Comparison of ENCODE assay signal across 8 cellular contexts in genomic region chr2:69437751-69438154, GRCh38. TPM values are rescaled to one million over a fixed set of nuclear protein-coding genes. Genes with fewer than 3 reads are reported as not detected.
A peak's percentile ranks its signal among the peaks of the same experiment; 100 is the strongest.
DNase-seq lines count a peak whose midpoint lies in the region; ATAC-seq and FAIRE-seq lines count a peak whose summit lies in the region.

No MANE protein-coding gene starts in this region.

- H3K9ac ChIP-seq in BLaER1 treated with 17β-estradiol and CSF1 and Interleukin-3, amounts not matched to agents 10 nM and 100 nM, result peak overlapping the region; percentile 87 to 96 (median 92)

- H3K4me2 ChIP-seq in BLaER1 treated with 17β-estradiol and CSF1 and Interleukin-3, amounts not matched to agents 10 nM and 100 nM, result peak overlapping the region; percentile 76 to 89 (median 81)

- H4K20me1 ChIP-seq in BLaER1 treated with 17β-estradiol and CSF1 and Interleukin-3, amounts not matched to agents 10 nM and 100 nM, result no peaks in the 10 kb centered on the region

- H3K4me1 Mint-ChIP-seq in stimulated activated effector memory CD8-positive, alpha-beta T cell treated with anti-CD3 and anti-CD28 coated beads, Interleukin-12 subunit alpha, Interleukin-12 subunit beta, amount 100 ng/mL, for 72 hours, result peaks cover 18% of the 10 kb centered on the region

- H3K4me3 ChIP-seq in BLaER1 treated with 17β-estradiol and CSF1 and Interleukin-3, amounts not matched to agents 10 nM and 100 nM, result peak overlapping the region; percentile 64 to 88 (median 80)
- peak overlapping the region; percentile 94 for H3K4me3 ChIP-seq in iPS-18c (ENCODE audit: insufficient read depth, low read depth, low read length)

- H3K36me3 ChIP-seq in BLaER1 treated with 17β-estradiol and CSF1 and Interleukin-3, amounts not matched to agents 10 nM and 100 nM, result peaks cover 0 to 3% (median 0%) of the 10 kb centered on the region in 11 experiments; a peak in 1 of 22 replicates

- FAIRE-seq in RCC 7860 (lab: Jason Lieb, UNC), result no peak

- 43 to 48% (median 45%) methylated on average over 7 of the region's 7 CpGs for WGBS in adipose tissue, 3 donors

- DNase-seq in stimulated activated effector memory CD8-positive, alpha-beta T cell treated with anti-CD3 and anti-CD28 coated beads, Interleukin-12 subunit alpha, Interleukin-12 subunit beta, amount 100 ng/mL, for 72 hours (ENCODE audit: low spot score in 2 of 2), result peak in 1 of 2 donors; percentile 6
- no peak for DNase-seq in RCC 7860 (ENCODE audit: low spot score)
- DNase-seq in COLO829 (ENCODE audit: low spot score), result no peak

- H3K36me3 Mint-ChIP-seq in stimulated activated effector memory CD8-positive, alpha-beta T cell treated with anti-CD3 and anti-CD28 coated beads, Interleukin-12 subunit alpha, Interleukin-12 subunit beta, amount 100 ng/mL, for 72 hours, result no peaks in the 10 kb centered on the region

- H3K27ac ChIP-seq in BLaER1 treated with 17β-estradiol and CSF1 and Interleukin-3, amounts not matched to agents 10 nM and 100 nM, result peak overlapping the region; percentile 85 to 94 (median 91)
- H3K27ac ChIP-seq in adipose tissue (ENCODE audit: low read depth, low read length), result peak overlapping the region; percentile 60

- H3K4me3 Mint-ChIP-seq in stimulated activated effector memory CD8-positive, alpha-beta T cell treated with anti-CD3 and anti-CD28 coated beads, Interleukin-12 subunit alpha, Interleukin-12 subunit beta, amount 100 ng/mL, for 72 hours, result peak overlapping the region; percentile 82

- H3K27me3 ChIP-seq in BLaER1 treated with 17β-estradiol and CSF1 and Interleukin-3, amounts not matched to agents 10 nM and 100 nM, result no peaks in the 10 kb centered on the region

- peaks cover 8 to 18% (median 12%) of the 10 kb centered on the region in 11 experiments; a peak in 20 of 22 replicates for H3K9me3 ChIP-seq in BLaER1 treated with 17β-estradiol and CSF1 and Interleukin-3, amounts not matched to agents 10 nM and 100 nM (replicated peaks in 1 of 11)
- H3K9me3 ChIP-seq in iPS-18c (ENCODE audit: control insufficient read depth, insufficient read depth, low read length), result peaks cover 2% of the 10 kb centered on the region

- peaks cover 19 to 32% (median 21%) of the 10 kb centered on the region in 10 experiments for H3K4me1 ChIP-seq in BLaER1 treated with 17β-estradiol and CSF1 and Interleukin-3, amounts not matched to agents 10 nM and 100 nM

- H3K9me3 Mint-ChIP-seq in stimulated activated effector memory CD8-positive, alpha-beta T cell treated with anti-CD3 and anti-CD28 coated beads, Interleukin-12 subunit alpha, Interleukin-12 subunit beta, amount 100 ng/mL, for 72 hours, result no peaks in the 10 kb centered on the region

- ATAC-seq in HG03159 (IDR thresholded peaks at IDR 0.05; ENCODE audit: unreplicated experiment), result peak; percentile 11
- ATAC-seq in stimulated activated effector memory CD8-positive, alpha-beta T cell treated with anti-CD3 and anti-CD28 coated beads, Interleukin-12 subunit alpha, Interleukin-12 subunit beta, amount 100 ng/mL, for 72 hours, result no peak
- ATAC-seq in GM21447 (IDR thresholded peaks at IDR 0.05; ENCODE audit: unreplicated experiment), result no peak

- H3K27ac Mint-ChIP-seq in stimulated activated effector memory CD8-positive, alpha-beta T cell treated with anti-CD3 and anti-CD28 coated beads, Interleukin-12 subunit alpha, Interleukin-12 subunit beta, amount 100 ng/mL, for 72 hours, result peak overlapping the region; percentile 98

RNA-seq across cellular contexts. Expression of gene NFU1, which starts 0.5 kb away (rescaled TPM):
- polyA plus RNA-seq in adipose tissue, result 10 to 100 TPM; 30.2 to 83.9 (median 76.5) TPM

RNA-seq across cellular contexts. Expression of gene GFPT1, which starts 50.7 kb away (rescaled TPM):
- 10 to 100 TPM; 13.3 to 35.2 (median 23.1) TPM for polyA plus RNA-seq in adipose tissue
